In genomic region chr4:108146346-108146745, GRCh38 we compare ENCODE assay signal across 17 cellular contexts. TPM values are rescaled to one million over a fixed set of nuclear protein-coding genes. Genes with fewer than 3 reads are reported as not detected.
DNase-seq lines count a peak whose midpoint lies in the region; ATAC-seq and TF ChIP-seq lines count a peak whose summit lies in the region.
"Had no signal": no experiment of that assay in that cellular context is flagged by ENCODE, and none has a peak within 500 bp of the region (broad histone marks: within the 10 kb centered on the region; RNA-seq: fewer than 3 reads in every experiment).

No MANE protein-coding gene starts in this region.

- H3K4me3 Mint-ChIP-seq in activated CD4-positive, alpha-beta T cell treated with anti-CD3 and anti-CD28 coated beads for 36 hours: peak overlapping the region; percentile 49
- H3K4me3 Mint-ChIP-seq in stimulated activated naive CD8-positive, alpha-beta T cell treated with anti-CD3 and anti-CD28 coated beads, Interleukin-15, Interleukin-2, amounts not matched to agents 100 ng/mL and 50 ng/mL, for 24 hours: peak overlapping the region; percentile 68
- peak overlapping the region; percentile 77 to 81 for H3K4me3 Mint-ChIP-seq in stimulated activated naive CD8-positive, alpha-beta T cell treated with anti-CD3 and anti-CD28 coated beads, Interleukin-15, amount 100 ng/mL, for 72 hours

- CTCF ChIA-PET in activated CD4-positive, alpha-beta T cell treated with anti-CD3 and anti-CD28 coated beads for 36 hours (lab: Charles Lee): interaction anchor here (0.8 to 1.8 kb wide), 7 partner anchors 8 to 115 kb away, joined by 3 to 12 read pairs (median 4); no protein-coding TSS in a partner anchor

- no peaks in the 10 kb centered on the region for H3K9me3 ChIP-seq in adrenal gland (replicated peaks in 1 of 3)
- H3K9me3 ChIP-seq: Peyer's patch had no signal

- WGBS in adrenal gland, 4 donors: 95 to 98% (median 96%) methylated on average over 3 of the region's 3 CpGs

- H3K36me3 Mint-ChIP-seq in activated CD4-positive, alpha-beta T cell treated with anti-CD3 and anti-CD28 coated beads for 36 hours (ENCODE audit: low read depth): peaks cover 43% of the 10 kb centered on the region
- peaks cover 7% of the 10 kb centered on the region for H3K36me3 Mint-ChIP-seq in stimulated activated naive CD8-positive, alpha-beta T cell treated with anti-CD3 and anti-CD28 coated beads, Interleukin-15, Interleukin-2, amounts not matched to agents 100 ng/mL and 50 ng/mL, for 24 hours (ENCODE audit: low read depth)
- H3K36me3 Mint-ChIP-seq in activated naive CD4-positive, alpha-beta T cell treated with anti-CD3 and anti-CD28 coated beads, Interleukin-2, amount 50 U/mL, for 72 hours: peaks cover 7 to 24% of the 10 kb centered on the region in 2 donors

- intact Hi-C loops in activated CD4-positive, alpha-beta T cell treated with anti-CD3 and anti-CD28 coated beads for 36 hours (cut with DNase I, micrococcal nuclease): loop anchor here in 1 of 2 experiments (2.0 kb wide), 2 partner anchors 14 to 40 kb away; no protein-coding TSS in a partner anchor
- intact Hi-C loops in adrenal gland (cut with DNase I): no loop called here

- peak overlapping the region; percentile 83 for H3K27ac Mint-ChIP-seq in activated CD4-positive, alpha-beta T cell treated with anti-CD3 and anti-CD28 coated beads for 36 hours
- H3K27ac Mint-ChIP-seq in stimulated activated naive CD8-positive, alpha-beta T cell treated with anti-CD3 and anti-CD28 coated beads, Interleukin-15, Interleukin-2, amounts not matched to agents 100 ng/mL and 50 ng/mL, for 24 hours: peak overlapping the region; percentile 86
- peak overlapping the region; percentile 94 to 95 for H3K27ac Mint-ChIP-seq in activated naive CD4-positive, alpha-beta T cell treated with anti-CD3 and anti-CD28 coated beads, Interleukin-2, amount 50 U/mL, for 72 hours
- H3K27ac Mint-ChIP-seq in stimulated activated naive CD8-positive, alpha-beta T cell treated with anti-CD3 and anti-CD28 coated beads, Interleukin-15, amount 100 ng/mL, for 72 hours: peak overlapping the region; percentile 6 to 90

- ATAC-seq in activated CD4-positive, alpha-beta T cell treated with anti-CD3 and anti-CD28 coated beads for 36 hours: no peak
- ATAC-seq in stimulated activated naive CD8-positive, alpha-beta T cell treated with anti-CD3 and anti-CD28 coated beads, Interleukin-15, Interleukin-2, amounts not matched to agents 100 U/mL and 50 U/mL, for 24 hours: no peak
- peak in 1 of 2 donors; percentile 7 for ATAC-seq in activated naive CD4-positive, alpha-beta T cell treated with anti-CD3 and anti-CD28 coated beads, Interleukin-2, amount 50 U/mL, for 72 hours
- ATAC-seq in stimulated activated naive CD8-positive, alpha-beta T cell treated with anti-CD3 and anti-CD28 coated beads, Interleukin-15, amount 100 ng/mL, for 72 hours: peak; percentile 22
- ATAC-seq in GM21723 (IDR thresholded peaks at IDR 0.05; ENCODE audit: unreplicated experiment): no peak
- ATAC-seq: GM12878 had no signal

- DNase-seq in activated CD4-positive, alpha-beta T cell treated with anti-CD3 and anti-CD28 coated beads for 36 hours: no peak
- no peak for DNase-seq in activated CD4-positive, alpha-beta T cell treated with anti-CD3 and anti-CD28 coated beads, Interleukin-2, amount 50 U/mL, for 1 hour
- DNase-seq in stimulated activated naive CD8-positive, alpha-beta T cell treated with anti-CD3 and anti-CD28 coated beads, Interleukin-15, Interleukin-2, amounts not matched to agents 100 U/mL and 50 U/mL, for 24 hours: no peak
- no peak for DNase-seq in activated naive CD4-positive, alpha-beta T cell treated with anti-CD3 and anti-CD28 coated beads, Interleukin-2, amount 50 U/mL, for 72 hours (ENCODE audit: low spot score in 2 of 2)
- DNase-seq in stimulated activated naive CD8-positive, alpha-beta T cell treated with anti-CD3 and anti-CD28 coated beads, Interleukin-15, amount 100 ng/mL, for 72 hours: no peak
- no peak for DNase-seq in adrenal gland
- DNase-seq: Calu3, GOT3, NCI-H146, NCI-H2081 treated with DMSO at 0.1 percent for 48 hours, NCI-H524, Peyer's patch had no signal

- H3K4me1 ChIP-seq in adrenal gland (replicated peaks in 1 of 2): no peaks in the 10 kb centered on the region
- H3K4me1 ChIP-seq: Peyer's patch had no signal

- H3K4me1 Mint-ChIP-seq in activated CD4-positive, alpha-beta T cell treated with anti-CD3 and anti-CD28 coated beads for 36 hours: peaks cover 89% of the 10 kb centered on the region
- peaks cover 92% of the 10 kb centered on the region for H3K4me1 Mint-ChIP-seq in stimulated activated naive CD8-positive, alpha-beta T cell treated with anti-CD3 and anti-CD28 coated beads, Interleukin-15, Interleukin-2, amounts not matched to agents 100 ng/mL and 50 ng/mL, for 24 hours (ENCODE audit: low read depth)
- peaks cover 92% of the 10 kb centered on the region for H3K4me1 Mint-ChIP-seq in stimulated activated naive CD8-positive, alpha-beta T cell treated with anti-CD3 and anti-CD28 coated beads, Interleukin-15, amount 100 ng/mL, for 72 hours

- no peak for TF ChIP-seq POLR2A in adrenal gland (IDR thresholded peaks at IDR 0.05)

- no peaks in the 10 kb centered on the region for H3K27me3 ChIP-seq in adrenal gland
- H3K27me3 ChIP-seq: Peyer's patch had no signal

- no peak overlapping the region for H3K4me3 ChIP-seq in adrenal gland
- H3K4me3 ChIP-seq: GM12878, Peyer's patch had no signal

- POLR2A ChIA-PET in activated CD4-positive, alpha-beta T cell treated with anti-CD3 and anti-CD28 coated beads for 36 hours (lab: Charles Lee): interaction anchor here (0.7 to 2.0 kb wide), 2 partner anchors 8 to 38 kb away, joined by 3 to 6 read pairs; no protein-coding TSS in a partner anchor

- no peaks in the 10 kb centered on the region for H3K9me3 Mint-ChIP-seq in activated CD4-positive, alpha-beta T cell treated with anti-CD3 and anti-CD28 coated beads for 36 hours (ENCODE audit: low read depth)
- H3K9me3 Mint-ChIP-seq in stimulated activated naive CD8-positive, alpha-beta T cell treated with anti-CD3 and anti-CD28 coated beads, Interleukin-15, Interleukin-2, amounts not matched to agents 100 ng/mL and 50 ng/mL, for 24 hours: no peaks in the 10 kb centered on the region
- no peaks in the 10 kb centered on the region for H3K9me3 Mint-ChIP-seq in activated naive CD4-positive, alpha-beta T cell treated with anti-CD3 and anti-CD28 coated beads, Interleukin-2, amount 50 U/mL, for 72 hours
- H3K9me3 Mint-ChIP-seq in stimulated activated naive CD8-positive, alpha-beta T cell treated with anti-CD3 and anti-CD28 coated beads, Interleukin-15, amount 100 ng/mL, for 72 hours: no peaks in the 10 kb centered on the region

- H3K27ac ChIP-seq in adrenal gland: no peak overlapping the region
- H3K27ac ChIP-seq: C4-2B, Peyer's patch had no signal

- no peaks in the 10 kb centered on the region for H3K27me3 Mint-ChIP-seq in activated CD4-positive, alpha-beta T cell treated with anti-CD3 and anti-CD28 coated beads for 36 hours
- no peaks in the 10 kb centered on the region for H3K27me3 Mint-ChIP-seq in stimulated activated naive CD8-positive, alpha-beta T cell treated with anti-CD3 and anti-CD28 coated beads, Interleukin-15, Interleukin-2, amounts not matched to agents 100 ng/mL and 50 ng/mL, for 24 hours
- H3K27me3 Mint-ChIP-seq in stimulated activated naive CD8-positive, alpha-beta T cell treated with anti-CD3 and anti-CD28 coated beads, Interleukin-15, amount 100 ng/mL, for 72 hours: no peaks in the 10 kb centered on the region

- H3K36me3 ChIP-seq in adrenal gland (replicated peaks in 1 of 2): no peaks in the 10 kb centered on the region
- H3K36me3 ChIP-seq: Peyer's patch had no signal

- no peak for TF ChIP-seq CTCF in adrenal gland (IDR thresholded peaks at IDR 0.05)

RNA-seq across cellular contexts. Expression of gene LEF1, which starts 22.4 kb away (rescaled TPM):
- total RNA-seq in activated CD4-positive, alpha-beta T cell treated with anti-CD3 and anti-CD28 coated beads for 36 hours: 100 to 1,000 TPM; 175 to 302 TPM
- total RNA-seq in activated naive CD4-positive, alpha-beta T cell treated with anti-CD3 and anti-CD28 coated beads, Interleukin-2, amount 50 U/mL, for 72 hours: 100 to 1,000 TPM; 205 to 291 TPM
- 10 to 100 TPM in 7 of 8 donors, 1 to 10 TPM in 1; 6.1 to 78.2 (median 33.7) TPM for total RNA-seq in adrenal gland
- 10 to 100 TPM; 24.9 to 70.8 (median 53.4) TPM for polyA plus RNA-seq in adrenal gland
- total RNA-seq: Calu3, G401 had no signal
